Comparison of ENCODE assay signal across 15 cellular contexts in genomic region chr2:195029804-195030654, GRCh38.
DNase-seq lines count a peak whose midpoint lies in the region; ATAC-seq and TF ChIP-seq lines count a peak whose summit lies in the region.
"Had no signal": no experiment of that assay in that cellular context is flagged by ENCODE, and none has a peak within 500 bp of the region (broad histone marks: within the 10 kb centered on the region; RNA-seq: fewer than 3 reads in every experiment).

No MANE protein-coding gene starts in this region.

- intact Hi-C loops in PC-3 (cut with micrococcal nuclease) = loop anchor here (10.0 kb wide), 1 partner anchor 275 kb away; no protein-coding TSS in a partner anchor

- peak; percentile 27 for DNase-seq in PC-3
- no peak for DNase-seq in neural progenitor cell (ENCODE audit: low spot score)
- no peak for DNase-seq in nephron progenitor cell
- DNase-seq in GF-D8 (lab: John Stamatoyannopoulos, UW) = no peak
- DNase-seq in activated naive CD4-positive, alpha-beta T cell (lab: John Stamatoyannopoulos, UW) = no peak
- no peak for DNase-seq in H4 (ENCODE audit: low spot score)
- DNase-seq: HCEC 1CT, NCI-H1092 treated with DMSO at 0.1 percent for 48 hours, NCI-H1694, NCI-H748 treated with DMSO at 0.1 percent for 48 hours, SHP77 treated with DMSO at 0.1 percent for 48 hours had no signal

- H4K20me1 ChIP-seq in PC-3 (ENCODE audit: low read length) (no peaks in the 10 kb centered on the region), neural progenitor cell (ENCODE audit: low read depth) (no peaks in the 10 kb centered on the region)
- H4K20me1 ChIP-seq: BLaER1 treated with 17β-estradiol and CSF1 and Interleukin-3, amounts not matched to agents 10 nM and 100 nM had no signal

- BruUV-seq in PC-3 (replicated peaks; lab: Mats Ljungman, UMichigan) = no TSS peak

- POLR2A ChIA-PET in PC-3 (lab: Charles Lee; ENCODE audit: unreplicated experiment) = no interaction called here

- H3K36me3 Mint-ChIP-seq in neural progenitor cell = no peaks in the 10 kb centered on the region
- H3K36me3 Mint-ChIP-seq in nephron progenitor cell (ENCODE audit: low read depth) = no peaks in the 10 kb centered on the region

- H3K27me3 Mint-ChIP-seq in neural progenitor cell (ENCODE audit: insufficient read depth, low read depth) (no peaks in the 10 kb centered on the region), nephron progenitor cell (ENCODE audit: low read depth, poor library complexity) (peaks cover 6% of the 10 kb centered on the region)

- H3K9me3 ChIP-seq in PC-3 (ENCODE audit: low read length) (no peaks in the 10 kb centered on the region), neural progenitor cell (ENCODE audit: low read depth) (no peaks in the 10 kb centered on the region)
- H3K9me3 ChIP-seq: BLaER1 treated with 17β-estradiol and CSF1 and Interleukin-3, amounts not matched to agents 10 nM and 100 nM had no signal

- H3K9ac ChIP-seq in PC-3 (ENCODE audit: low read length) (no peak overlapping the region), neural progenitor cell (no peak overlapping the region)
- H3K9ac ChIP-seq: BLaER1 treated with 17β-estradiol and CSF1 and Interleukin-3, amounts not matched to agents 10 nM and 100 nM had no signal

- 0 out of 2 replicates have a peak, but pooled peaks cover 11% of the 10 kb centered on the region for H3K4me1 ChIP-seq in PC-3 (ENCODE audit: insufficient read depth, low read length)
- H3K4me1 ChIP-seq in neural progenitor cell = no peaks in the 10 kb centered on the region

- no peak for TF ChIP-seq CTCF in PC-3 (conservative IDR thresholded peaks at IDR 0.05; ENCODE audit: low read depth, low read length)
- no peak for TF ChIP-seq CTCF in neural progenitor cell (IDR thresholded peaks at IDR 0.05)
- TF ChIP-seq CTCF in nephron progenitor cell (IDR thresholded peaks at IDR 0.05) = no peak

- no peaks in the 10 kb centered on the region for H3K9me2 ChIP-seq in PC-3 (replicated peaks; ENCODE audit: low read length)

- H3K79me2 ChIP-seq in PC-3 (ENCODE audit: low read length) (no peaks in the 10 kb centered on the region), neural progenitor cell (ENCODE audit: low read depth) (no peaks in the 10 kb centered on the region)

- H3K4me1 Mint-ChIP-seq in neural progenitor cell (no peaks in the 10 kb centered on the region), nephron progenitor cell (peaks cover 15% of the 10 kb centered on the region)

- H3K27ac Mint-ChIP-seq in neural progenitor cell (no peak overlapping the region), nephron progenitor cell (no peak overlapping the region)

- H3K27me3 ChIP-seq in PC-3 (ENCODE audit: low read length) (no peaks in the 10 kb centered on the region), neural progenitor cell (no peaks in the 10 kb centered on the region)
- H3K27me3 ChIP-seq: BLaER1 treated with 17β-estradiol and CSF1 and Interleukin-3, amounts not matched to agents 10 nM and 100 nM had no signal

- H3K4me3 ChIP-seq in PC-3 (ENCODE audit: low read length) = no peak overlapping the region
- no peak overlapping the region for H3K4me3 ChIP-seq in neural progenitor cell
- H3K4me3 ChIP-seq: BLaER1 treated with 17β-estradiol and CSF1 and Interleukin-3, amounts not matched to agents 10 nM and 100 nM had no signal

- H3F3A ChIP-seq in PC-3 (ENCODE audit: low read length, unreplicated experiment) (no peaks in the 10 kb centered on the region), neural progenitor cell (ENCODE audit: low read depth) (no peaks in the 10 kb centered on the region)

- CTCF ChIA-PET in PC-3 (lab: Charles Lee) = no interaction called here

- H2AFZ ChIP-seq in PC-3 (ENCODE audit: low read length) (no peak overlapping the region), neural progenitor cell (replicated peaks) (peak overlapping the region; percentile 57)

- H3K36me3 ChIP-seq in PC-3 (ENCODE audit: low read depth, low read length) (no peaks in the 10 kb centered on the region), neural progenitor cell (no peaks in the 10 kb centered on the region)
- H3K36me3 ChIP-seq: BLaER1 treated with 17β-estradiol and CSF1 and Interleukin-3, amounts not matched to agents 10 nM and 100 nM had no signal

- peak; percentile 43 for ATAC-seq in GM18868 (IDR thresholded peaks at IDR 0.05; ENCODE audit: unreplicated experiment)
- ATAC-seq in HG02798 (IDR thresholded peaks at IDR 0.05; ENCODE audit: poor library complexity, unreplicated experiment) = peak; percentile 41
- ATAC-seq in PC-3 = peak; percentile 61

- no peak overlapping the region for H3K27ac ChIP-seq in PC-3 (ENCODE audit: low read length)
- H3K27ac ChIP-seq in neural progenitor cell = no peak overlapping the region
- H3K27ac ChIP-seq: BLaER1 treated with 17β-estradiol and CSF1 and Interleukin-3, amounts not matched to agents 10 nM and 100 nM; HL-60 had no signal

- no peak overlapping the region for H3K4me2 ChIP-seq in PC-3 (ENCODE audit: low read length)
- no peak overlapping the region for H3K4me2 ChIP-seq in neural progenitor cell
- H3K4me2 ChIP-seq: BLaER1 treated with 17β-estradiol and CSF1 and Interleukin-3, amounts not matched to agents 10 nM and 100 nM had no signal

- no peak overlapping the region for H3K4me3 Mint-ChIP-seq in neural progenitor cell
- H3K4me3 Mint-ChIP-seq in nephron progenitor cell = no peak overlapping the region

- H3K9me3 Mint-ChIP-seq in neural progenitor cell = peaks cover 2% of the 10 kb centered on the region
- no peaks in the 10 kb centered on the region for H3K9me3 Mint-ChIP-seq in nephron progenitor cell
